In genomic region chr3:193872265-193872753, GRCh38 we compare ENCODE assay signal across 8 cellular contexts.
DNase-seq lines count a peak whose midpoint lies in the region; ATAC-seq and TF ChIP-seq lines count a peak whose summit lies in the region.

No MANE protein-coding gene starts in this region.

- peaks cover 3% of the 10 kb centered on the region; the same call in 1 of the 2 replicates for H3K9me3 ChIP-seq in AG04450 (ENCODE audit: control insufficient read depth, insufficient read depth, low read length)
- H3K9me3 ChIP-seq in HAP-1: no peaks in the 10 kb centered on the region

- H3K4me3 Mint-ChIP-seq in activated T-cell treated with anti-CD3 and anti-CD28 coated beads, Interleukin-2, amount 50 U/mL, for 72 hours: no peak overlapping the region

- no peaks in the 10 kb centered on the region for H3K4me1 ChIP-seq in HAP-1

- no peak overlapping the region for H3K27ac Mint-ChIP-seq in activated T-cell treated with anti-CD3 and anti-CD28 coated beads, Interleukin-2, amount 50 U/mL, for 72 hours

- CTCF ChIA-PET in AG04450 (lab: Charles Lee): interaction anchor here (0.5 to 3.4 kb wide), 3 partner anchors 38 to 444 kb away, joined by 3 to 11 read pairs (median 8); no protein-coding TSS in a partner anchor

- ATAC-seq in GM18517 (IDR thresholded peaks at IDR 0.05; ENCODE audit: unreplicated experiment) (peak; percentile 59), HG03469 (IDR thresholded peaks at IDR 0.05; ENCODE audit: unreplicated experiment) (peak; percentile 60)
- peak; percentile 75 to 79 for ATAC-seq in activated T-cell treated with anti-CD3 and anti-CD28 coated beads, Interleukin-2, amount 50 U/mL, for 72 hours (replicated peaks in 1 of 2)

- H3K27ac ChIP-seq in AG04450 (ENCODE audit: low read depth, low read length): no peak overlapping the region

- no peak overlapping the region for H3K4me3 ChIP-seq in AG04450 (ENCODE audit: low read depth, low read length)
- no peak overlapping the region for H3K4me3 ChIP-seq in HAP-1

- POLR2A ChIA-PET in AG04450 (lab: Yijun Ruan, JAX): interaction anchor here (0.7 to 1.8 kb wide), 2 partner anchors 14 to 262 kb away, joined by 3 to 5 read pairs; no protein-coding TSS in a partner anchor

- H3K27me3 Mint-ChIP-seq in activated T-cell treated with anti-CD3 and anti-CD28 coated beads, Interleukin-2, amount 50 U/mL, for 72 hours (ENCODE audit: low read depth): peaks cover 56% of the 10 kb centered on the region

- TF ChIP-seq CTCF in AG04450 (IDR thresholded peaks at IDR 0.05; ENCODE audit: low read depth, low read length): no peak

- peaks cover 13% of the 10 kb centered on the region for H3K4me1 Mint-ChIP-seq in activated T-cell treated with anti-CD3 and anti-CD28 coated beads, Interleukin-2, amount 50 U/mL, for 72 hours (ENCODE audit: low read depth)

- H3K36me3 ChIP-seq in HAP-1 (replicated peaks): no peaks in the 10 kb centered on the region

- no peaks in the 10 kb centered on the region for H3K36me3 Mint-ChIP-seq in activated T-cell treated with anti-CD3 and anti-CD28 coated beads, Interleukin-2, amount 50 U/mL, for 72 hours (ENCODE audit: insufficient read depth in 2 of 2)

- DNase-seq in AG04450 (ENCODE audit: low read depth, low spot score) (peak; percentile 94), lung microvascular endothelial cell (ENCODE audit: low read depth in 2 of 2) (peak; percentile 22 to 89), midbrain (lab: John Stamatoyannopoulos, UW) (no peak), mesenteric fat pad (ENCODE audit: low spot score) (no peak), HAP-1 (ENCODE audit: low spot score in 2 of 2) (no peak)
- DNase-seq in activated T-cell treated with anti-CD3 and anti-CD28 coated beads, Interleukin-2, amount 50 U/mL, for 72 hours: peak; percentile 25 to 51

- H3K27me3 ChIP-seq in AG04450 (ENCODE audit: control insufficient read depth, insufficient read depth, low read length) (peaks cover 7% of the 10 kb centered on the region), HAP-1 (ENCODE audit: low read depth) (no peaks in the 10 kb centered on the region)

- in situ Hi-C loops in HAP-1 (cut with MboI; ENCODE audit: low sequenced_read_pairs): no loop called here

- H3K9me3 Mint-ChIP-seq in activated T-cell treated with anti-CD3 and anti-CD28 coated beads, Interleukin-2, amount 50 U/mL, for 72 hours: no peaks in the 10 kb centered on the region

Comparison
In these comparisons a context has a peak if more than half of its experiments do, and no peak if none do; other contexts are left out.
1. DNase-seq: peak in AG04450 (single experiment), activated T-cell treated with anti-CD3 and anti-CD28 coated beads, Interleukin-2, amount 50 U/mL, for 72 hours (2 of 2) and lung microvascular endothelial cell (2 of 2); none in midbrain (single experiment), mesenteric fat pad (single experiment) and HAP-1 (0 of 2).
2. Peak in every context shown above with its lines, with median percentiles within 50 percentile points of each other: ATAC-seq.